Comparison of ENCODE assay signal across 23 cellular contexts in the genomic region with DNA sequence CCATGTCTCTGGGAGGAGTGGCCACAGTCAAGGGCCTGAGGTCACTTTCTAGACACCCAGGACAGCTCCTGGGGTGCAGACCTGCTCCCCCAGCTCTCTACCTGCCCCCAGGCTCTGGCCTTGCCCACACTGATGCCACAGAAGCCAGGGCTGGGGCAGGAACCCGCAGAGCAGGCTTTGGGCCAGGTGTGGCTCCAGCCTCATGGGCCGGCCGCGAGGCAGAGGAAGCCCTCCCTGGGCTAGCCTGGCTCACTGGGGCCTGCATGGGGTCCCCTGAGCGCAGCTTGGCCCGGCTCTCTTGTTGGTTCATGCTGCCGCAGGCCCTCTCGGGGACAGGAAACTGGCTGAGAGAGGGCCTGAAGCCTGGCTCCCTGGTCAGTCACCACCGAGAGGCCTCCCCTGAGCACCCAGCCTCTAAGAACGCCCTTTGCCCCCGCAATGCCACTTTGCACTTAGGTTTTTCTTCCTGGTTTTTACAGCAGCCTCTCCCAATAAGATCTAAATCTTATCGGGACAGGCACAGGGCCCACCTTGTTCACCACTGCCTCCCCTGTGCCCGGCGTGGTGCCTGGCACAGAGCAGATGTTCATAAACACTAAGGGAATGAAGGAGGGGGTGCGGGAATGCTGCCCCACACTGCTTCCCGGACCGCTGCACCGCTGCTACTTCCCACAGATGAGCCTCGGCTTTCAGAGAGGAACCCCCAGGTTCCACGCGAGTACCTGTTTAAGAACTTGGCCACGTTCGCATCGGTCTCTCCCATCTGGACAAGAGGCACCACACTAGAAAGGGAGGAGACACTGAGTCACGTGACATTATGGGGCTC. TPM values are rescaled to one million over a fixed set of nuclear protein-coding genes. Genes with fewer than 3 reads are reported as not detected.
DNase-seq lines count a peak whose midpoint lies in the region; ATAC-seq and TF ChIP-seq lines count a peak whose summit lies in the region.
"Had no signal": no experiment of that assay in that cellular context is flagged by ENCODE, and none has a peak within 500 bp of the region (broad histone marks: within the 10 kb centered on the region; RNA-seq: fewer than 3 reads in every experiment).

No MANE protein-coding gene starts in this region.

- H3K36me3 Mint-ChIP-seq in neural crest cell (ENCODE audit: low read depth), result no peaks in the 10 kb centered on the region
- peaks cover 24% of the 10 kb centered on the region for H3K36me3 Mint-ChIP-seq in activated CD8-positive, alpha-beta T cell treated with anti-CD3 and anti-CD28 coated beads for 36 hours (ENCODE audit: low read depth)

- DNase-seq in cardiac septum (ENCODE audit: low spot score) (peak; percentile 63), heart right ventricle (no peak), neural crest cell (ENCODE audit: low read depth, low spot score) (no peak), retina (no peak), KG1 (lab: John Stamatoyannopoulos, UW) (no peak)
- DNase-seq in activated CD8-positive, alpha-beta T cell treated with anti-CD3 and anti-CD28 coated beads for 36 hours, result no peak
- DNase-seq: AML-193, DMS53, GDM1, GOT3, Kasumi-1, MG63, NCI-H1417, NCI-H1694 treated with DMSO at 0.1 percent for 48 hours, NCI-H2081 treated with DMSO at 0.1 percent for 48 hours, NCI-H2171 treated with DMSO at 0.1 percent for 48 hours, NCI-H526, RPMI8226, SHP77 had no signal

- H3K9me3 Mint-ChIP-seq in neural crest cell, result no peaks in the 10 kb centered on the region
- peaks cover 8% of the 10 kb centered on the region for H3K9me3 Mint-ChIP-seq in activated CD8-positive, alpha-beta T cell treated with anti-CD3 and anti-CD28 coated beads for 36 hours

- peaks cover 11% of the 10 kb centered on the region for H3K4me1 Mint-ChIP-seq in neural crest cell
- H3K4me1 Mint-ChIP-seq in activated CD8-positive, alpha-beta T cell treated with anti-CD3 and anti-CD28 coated beads for 36 hours (ENCODE audit: low read depth), result no peaks in the 10 kb centered on the region
- H3K4me1 Mint-ChIP-seq: CD14-positive monocyte, IgD-negative memory B cell had no signal

- no peak for TF ChIP-seq CTCF in heart right ventricle (IDR thresholded peaks at IDR 0.05)
- no peak for TF ChIP-seq CTCF in neural crest cell (conservative IDR thresholded peaks at IDR 0.05)
- TF ChIP-seq CTCF in activated CD8-positive, alpha-beta T cell treated with anti-CD3 and anti-CD28 coated beads for 36 hours (IDR thresholded peaks at IDR 0.05), result no peak

- no peak overlapping the region for H3K4me3 ChIP-seq in heart right ventricle
- H3K4me3 ChIP-seq in duodenal mucosa (ENCODE audit: low read depth in 1 of 2, low read length in 2 of 2), result peak overlapping the region in 1 of 2 donors; percentile 21
- H3K4me3 ChIP-seq: MG63 had no signal

- H3K36me3 ChIP-seq in heart right ventricle (peaks cover 0 to 75% (median 7%) of the 10 kb centered on the region in 9 donors), duodenal mucosa (ENCODE audit: control insufficient read depth in 1 of 2, insufficient read depth in 2 of 2, low read length in 2 of 2) (peaks cover 0 to 34% of the 10 kb centered on the region in 2 donors)
- H3K36me3 ChIP-seq: MG63 had no signal

- POLR2A ChIA-PET in activated CD8-positive, alpha-beta T cell treated with anti-CD3 and anti-CD28 coated beads for 36 hours (lab: Charles Lee), result no interaction called here

- H3K27ac Mint-ChIP-seq in neural crest cell (ENCODE audit: unreplicated experiment), result peak overlapping the region; percentile 81
- H3K27ac Mint-ChIP-seq in activated CD8-positive, alpha-beta T cell treated with anti-CD3 and anti-CD28 coated beads for 36 hours, result no peak overlapping the region
- H3K27ac Mint-ChIP-seq: IgD-negative memory B cell had no signal

- intact Hi-C loops in cardiac septum (cut with DNase I) (no loop called here), heart right ventricle (cut with DNase I) (no loop called here)
- intact Hi-C loops in activated CD8-positive, alpha-beta T cell treated with anti-CD3 and anti-CD28 coated beads for 36 hours (cut with micrococcal nuclease), result no loop called here

- H3K27me3 ChIP-seq in heart right ventricle (no peaks in the 10 kb centered on the region), duodenal mucosa (ENCODE audit: control insufficient read depth in 1 of 2, insufficient read depth in 2 of 2, low read length in 2 of 2) (peaks cover 0 to 10% of the 10 kb centered on the region in 2 donors)
- H3K27me3 ChIP-seq: MG63 had no signal

- H3K4me1 ChIP-seq in heart right ventricle (peaks cover 0 to 9% (median 6%) of the 10 kb centered on the region in 9 donors), duodenal mucosa (ENCODE audit: control insufficient read depth in 1 of 2, insufficient read depth in 2 of 2, low read length in 2 of 2) (peaks cover 18 to 19% of the 10 kb centered on the region in 2 donors)

- WGBS in heart right ventricle, 2 donors, result 87 to 95% methylated on average over 25 of the region's 25 CpGs

- peak overlapping the region; percentile 7 for H3K4me3 Mint-ChIP-seq in neural crest cell
- H3K4me3 Mint-ChIP-seq in activated CD8-positive, alpha-beta T cell treated with anti-CD3 and anti-CD28 coated beads for 36 hours, result no peak overlapping the region
- H3K4me3 Mint-ChIP-seq: CD14-positive monocyte, IgD-negative memory B cell had no signal

- no peak for ATAC-seq in heart right ventricle
- no peak for ATAC-seq in HG02798 (IDR thresholded peaks at IDR 0.05; ENCODE audit: poor library complexity, unreplicated experiment)
- ATAC-seq in activated CD8-positive, alpha-beta T cell treated with anti-CD3 and anti-CD28 coated beads for 36 hours, result no peak

- H3K9ac ChIP-seq in duodenal mucosa (ENCODE audit: low read depth in 1 of 2, low read length in 2 of 2), result peak overlapping the region in 1 of 2 donors; percentile 16

- H3K27me3 Mint-ChIP-seq in neural crest cell (ENCODE audit: low read depth), result no peaks in the 10 kb centered on the region
- H3K27me3 Mint-ChIP-seq in activated CD8-positive, alpha-beta T cell treated with anti-CD3 and anti-CD28 coated beads for 36 hours, result no peaks in the 10 kb centered on the region
- H3K27me3 Mint-ChIP-seq: IgD-negative memory B cell had no signal

- no peaks in the 10 kb centered on the region for H3K9me3 ChIP-seq in heart right ventricle
- no peaks in the 10 kb centered on the region for H3K9me3 ChIP-seq in duodenal mucosa (ENCODE audit: control insufficient read depth in 1 of 2, low read length in 2 of 2)
- H3K9me3 ChIP-seq: MG63 had no signal

- CTCF ChIA-PET in activated CD8-positive, alpha-beta T cell treated with anti-CD3 and anti-CD28 coated beads for 36 hours (lab: Charles Lee), result no interaction called here

- H3K27ac ChIP-seq in heart right ventricle (no peak overlapping the region), duodenal mucosa (ENCODE audit: low read depth, low read length) (peak overlapping the region; percentile 14)

RNA-seq across cellular contexts. Expression of a gene that starts 14.7 kb away (rescaled TPM):
- total RNA-seq in cardiac septum, result 41.3 TPM
- total RNA-seq in heart right ventricle, result 10 to 100 TPM; 27.7 to 50.7 (median 43.8) TPM
- 10 to 100 TPM; 38.5 to 41.3 TPM for polyA plus RNA-seq in heart right ventricle
- total RNA-seq in neural crest cell, result 84.9 and 95.6 TPM in 2 replicates
- 10 to 100 TPM; 60.5 to 60.9 TPM for total RNA-seq in activated CD8-positive, alpha-beta T cell treated with anti-CD3 and anti-CD28 coated beads for 36 hours

RNA-seq across cellular contexts. Expression of a gene that starts 15.0 kb away (rescaled TPM):
- total RNA-seq in cardiac septum, result 12.4 TPM
- total RNA-seq in heart right ventricle, result 10 to 100 TPM in 3 of 10 donors, 1 to 10 TPM in 7; 7.9 to 12.0 (median 9.2) TPM
- 10 to 100 TPM; 11.2 to 18.1 TPM for polyA plus RNA-seq in heart right ventricle
- total RNA-seq in neural crest cell, result 59.3 and 63.9 TPM in 2 replicates
- total RNA-seq in activated CD8-positive, alpha-beta T cell treated with anti-CD3 and anti-CD28 coated beads for 36 hours, result 10 to 100 TPM; 16.2 to 19.8 TPM
